ENCODE assay signal across 17 cellular contexts in the genomic region with DNA sequence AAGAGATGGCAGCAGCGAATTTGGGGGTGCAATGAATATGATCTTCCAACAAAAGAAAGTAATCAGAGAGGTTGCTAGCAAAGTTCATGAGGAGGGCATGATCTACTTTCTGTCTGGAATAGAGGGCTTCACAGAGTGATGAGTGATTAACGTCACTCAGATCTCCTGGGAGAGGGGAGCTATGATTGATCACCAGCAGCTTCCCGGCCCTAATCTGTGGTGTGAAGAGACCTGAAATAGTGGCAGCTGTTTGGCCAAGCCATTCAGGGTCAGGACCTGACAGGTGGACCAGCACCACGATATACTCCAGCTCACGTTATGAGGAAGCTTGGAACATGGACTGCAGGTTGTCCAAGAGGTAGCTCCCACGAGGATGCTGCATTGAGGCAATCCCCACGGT. TPM values are rescaled to one million over a fixed set of nuclear protein-coding genes. Genes with fewer than 3 reads are reported as not detected.
DNase-seq lines count a peak whose midpoint lies in the region; ATAC-seq and TF ChIP-seq lines count a peak whose summit lies in the region.
"Had no signal": no experiment of that assay in that cellular context is flagged by ENCODE, and none has a peak within 500 bp of the region (broad histone marks: within the 10 kb centered on the region; RNA-seq: fewer than 3 reads in every experiment).

No MANE protein-coding gene starts in this region.

- TF ChIP-seq RAD21 in IMR-90 (IDR thresholded peaks at IDR 0.05; ENCODE audit: low read length), result no peak

- ATAC-seq in IMR-90 (ENCODE audit: low read depth) (no peak), lung (ENCODE audit: insufficient read depth, low FRiP score) (no peak), aorta (ENCODE audit: low FRiP score) (no peak)
- ATAC-seq: GM12878, GM23338, HCT116 had no signal

- H3K4ac ChIP-seq in IMR-90 (ENCODE audit: low read depth, low read length), result no peak overlapping the region

- no TSS peak for BruUV-seq in IMR-90 (replicated peaks; lab: Mats Ljungman, UMichigan)

- 40% methylated on average over 3 of the region's 7 CpGs; no CpG with 5 or more reads in 1 of the 2 experiments for WGBS in IMR-90 (ENCODE audit: extremely low coverage in 2 of 2, insufficient read length in 1 of 2), 2 experiments
- 80 to 89% methylated on average over 7 of the region's 7 CpGs for WGBS in lung, 2 donors
- WGBS in aorta, 2 donors, result 62 to 66% methylated on average over 7 of the region's 7 CpGs

- H3K9me3 ChIP-seq in IMR-90 (ENCODE audit: control insufficient read depth, insufficient read depth, low read length) (0 out of 2 replicates have a peak, but pooled peaks cover 3% of the 10 kb centered on the region), WERI-Rb-1 (ENCODE audit: severe bottlenecking) (no peaks in the 10 kb centered on the region), lung (ENCODE audit: control insufficient read depth in 2 of 2, insufficient read depth in 1 of 2, low read length in 1 of 2) (no peaks in the 10 kb centered on the region), aorta (ENCODE audit: control insufficient read depth, low read length) (no peaks in the 10 kb centered on the region)

- H2AK5ac ChIP-seq in IMR-90 (ENCODE audit: low read depth, low read length), result no peak overlapping the region

- no peak overlapping the region for H2BK20ac ChIP-seq in IMR-90 (ENCODE audit: low read depth, low read length)

- H4K20me1 ChIP-seq in IMR-90 (ENCODE audit: insufficient read depth, low read length), result no peaks in the 10 kb centered on the region

- CTCF ChIA-PET in IMR-90 (lab: Yijun Ruan, JAX), result no interaction called here

- H4K5ac ChIP-seq in IMR-90 (ENCODE audit: low read depth, low read length), result no peak overlapping the region

- H3K56ac ChIP-seq in IMR-90 (ENCODE audit: extremely low read depth, insufficient read depth, low read length), result no peak overlapping the region

- no peak overlapping the region for H2AK9ac ChIP-seq in IMR-90 (replicated peaks; ENCODE audit: low read depth, low read length, poor library complexity)

- H3K4me3 ChIP-seq in IMR-90 (ENCODE audit: insufficient read depth, low read depth, low read length), result no peak overlapping the region
- no peak overlapping the region for H3K4me3 ChIP-seq in WERI-Rb-1 (ENCODE audit: low read depth, low read length)
- H3K4me3 ChIP-seq in lung, result peak overlapping the region; percentile 8
- no peak overlapping the region for H3K4me3 ChIP-seq in aorta (ENCODE audit: low read length in 2 of 2)
- H3K4me3 ChIP-seq: GM12878, GM23338 had no signal

- no peak overlapping the region for H3K4me2 ChIP-seq in IMR-90 (ENCODE audit: low read depth, low read length)
- H3K4me2 ChIP-seq: GM23338 had no signal

- in situ Hi-C loops in IMR-90 (cut with MboI; ENCODE audit: low sequenced_read_pairs), result no loop called here

- no peak overlapping the region for H3K27ac ChIP-seq in IMR-90 (ENCODE audit: insufficient read depth, low read length)
- no peak overlapping the region for H3K27ac ChIP-seq in WERI-Rb-1
- H3K27ac ChIP-seq in lung (ENCODE audit: low read depth in 1 of 2, low read length in 1 of 2), result no peak overlapping the region
- no peak overlapping the region for H3K27ac ChIP-seq in aorta (ENCODE audit: low read depth in 1 of 2, low read length in 2 of 2)

- no peaks in the 10 kb centered on the region for H3K36me3 ChIP-seq in IMR-90 (ENCODE audit: control insufficient read depth, insufficient read depth, low read length)
- H3K36me3 ChIP-seq in WERI-Rb-1, result no peaks in the 10 kb centered on the region
- no peaks in the 10 kb centered on the region for H3K36me3 ChIP-seq in lung (ENCODE audit: control insufficient read depth in 2 of 2, insufficient read depth in 2 of 2, low read length in 2 of 2)
- H3K36me3 ChIP-seq in aorta (ENCODE audit: control insufficient read depth in 1 of 2, insufficient read depth in 2 of 2, low read length in 1 of 2), result no peaks in the 10 kb centered on the region

- H3K9ac ChIP-seq in IMR-90 (ENCODE audit: low read depth, low read length), result no peak overlapping the region

- POLR2A ChIA-PET in IMR-90 (lab: Charles Lee; ENCODE audit: unreplicated experiment), result no interaction called here

- H2BK15ac ChIP-seq in IMR-90 (ENCODE audit: low read depth, low read length), result no peak overlapping the region

- no peaks in the 10 kb centered on the region for H3K4me1 ChIP-seq in IMR-90 (ENCODE audit: control insufficient read depth, insufficient read depth, low read length)
- no peaks in the 10 kb centered on the region for H3K4me1 ChIP-seq in lung (ENCODE audit: control insufficient read depth in 2 of 2, insufficient read depth in 2 of 2, low read length in 2 of 2)
- no peaks in the 10 kb centered on the region for H3K4me1 ChIP-seq in aorta (ENCODE audit: control insufficient read depth in 1 of 2, insufficient read depth in 2 of 2, low read length in 2 of 2)

- dilution Hi-C loops in IMR-90 (cut with HindIII; ENCODE audit: low sequenced_read_pairs, unreplicated experiment), result no loop called here

- no peak for TF ChIP-seq POLR2A in IMR-90 (IDR thresholded peaks at IDR 0.05; ENCODE audit: low read depth, low read length)

- H3K9me1 ChIP-seq in IMR-90 (ENCODE audit: insufficient read depth, low read length), result peaks cover 5% of the 10 kb centered on the region; the same call in 1 of the 2 replicates

- no peak overlapping the region for H3K18ac ChIP-seq in IMR-90 (ENCODE audit: low read depth, low read length)

- no peak overlapping the region for H3K14ac ChIP-seq in IMR-90 (replicated peaks; ENCODE audit: low read depth, low read length)

- no peak overlapping the region for H2BK120ac ChIP-seq in IMR-90 (ENCODE audit: low read depth, low read length)

- TF ChIP-seq CTCF in IMR-90 (conservative IDR thresholded peaks at IDR 0.05; ENCODE audit: low read depth, low read length) (no peak), WERI-Rb-1 (IDR thresholded peaks at IDR 0.05; ENCODE audit: low read depth, low read length) (no peak), lung (IDR thresholded peaks at IDR 0.05; ENCODE audit: control extremely low read depth, extremely low read depth) (no peak)

- no peak for DNase-seq in IMR-90
- DNase-seq in WERI-Rb-1, result peak; percentile 82
- no peak for DNase-seq in lung (ENCODE audit: low spot score)
- DNase-seq in aorta, result no peak
- no peak for DNase-seq in DMS153 treated with DMSO at 0.1 percent for 48 hours (lab: John Stamatoyannopoulos, UW; ENCODE audit: unreplicated experiment)
- no peak for DNase-seq in SHP77 (lab: John Stamatoyannopoulos, UW)
- DNase-seq: C1 segment of cervical spinal cord; Calu3; CD4-positive, alpha-beta memory T cell; COR-L47; DMS79; EL; GDM1; H9 had no signal

- intact Hi-C loops in IMR-90 (cut with micrococcal nuclease) (no loop called here), aorta (cut with DNase I) (no loop called here)

- peak overlapping the region; percentile 14 for H2AFZ ChIP-seq in IMR-90 (replicated peaks; ENCODE audit: low read length, poor library complexity)
- H2AFZ ChIP-seq: GM23338 had no signal

- no peak overlapping the region for H2BK5ac ChIP-seq in IMR-90 (ENCODE audit: low read depth, low read length, poor library complexity, severe bottlenecking)

- no peaks in the 10 kb centered on the region for H3K79me1 ChIP-seq in IMR-90 (ENCODE audit: low read depth in 1 of 2, low read length in 2 of 2)

- H3K27me3 ChIP-seq in IMR-90 (ENCODE audit: control insufficient read depth, insufficient read depth, low read length), result peaks cover 50% of the 10 kb centered on the region
- H3K27me3 ChIP-seq in WERI-Rb-1 (ENCODE audit: insufficient read depth, low read depth, severe bottlenecking), result no peaks in the 10 kb centered on the region
- no peaks in the 10 kb centered on the region for H3K27me3 ChIP-seq in lung (ENCODE audit: control insufficient read depth, insufficient read depth)
- H3K27me3 ChIP-seq in aorta (ENCODE audit: control insufficient read depth in 1 of 2, insufficient read depth in 2 of 2, low read length in 1 of 2), result no peaks in the 10 kb centered on the region

- no peak overlapping the region for H3K23ac ChIP-seq in IMR-90 (ENCODE audit: low read depth, low read length)

- H4K8ac ChIP-seq in IMR-90 (ENCODE audit: low read depth in 2 of 2, low read length in 2 of 2), result no peak overlapping the region

- H4K91ac ChIP-seq in IMR-90 (ENCODE audit: insufficient read depth, low read depth, low read length), result no peak overlapping the region

TF ChIP-seq in IMR-90, 13 proteins besides CTCF, POLR2A, EP300 and RAD21:
- TF ChIP-seq RFX5 (IDR thresholded peaks at IDR 0.05; ENCODE audit: low read depth, low read length) (no peak), CHD1 (IDR thresholded peaks at IDR 0.05; ENCODE audit: low read depth, low read length) (no peak)
TF ChIP-seq in IMR-90: peak in this region for 0.

RNA-seq across cellular contexts. Expression of a gene that starts 19.9 kb away (rescaled TPM):
- total RNA-seq in IMR-90 (2012; rRNA removed) (63.1 and 68.0 TPM in 2 replicates), lung (10 to 100 TPM; 55.5 to 63.9 TPM), aorta (10 to 100 TPM; 43.9 to 47.7 TPM)
- polyA plus RNA-seq in IMR-90 (2012; rRNA removed) (52.8 and 56.8 TPM in 2 replicates), lung (10 to 100 TPM; 29.4 to 47.9 TPM), aorta (10 to 100 TPM; 46.9 to 55.7 TPM)
- 20.7 and 41.4 TPM in 2 replicates for polyA plus RNA-seq in IMR-90 (2012; cell fraction: cytosol; rRNA removed)
- polyA plus RNA-seq in IMR-90 (2012; cell fraction: nucleus; rRNA removed; ENCODE audit: low replicate concordance), result 38.3 and 88.4 TPM in 2 replicates

RNA-seq across cellular contexts. Expression of a gene that starts 20.2 kb away (rescaled TPM):
- total RNA-seq in IMR-90 (2012; rRNA removed), result 38.6 and 45.0 TPM in 2 replicates
- polyA plus RNA-seq in IMR-90 (2012; rRNA removed), result 45.7 and 45.9 TPM in 2 replicates
- 34.1 and 36.3 TPM in 2 replicates for polyA plus RNA-seq in IMR-90 (2012; cell fraction: cytosol; rRNA removed)
- polyA plus RNA-seq in IMR-90 (2012; cell fraction: nucleus; rRNA removed; ENCODE audit: low replicate concordance), result 40.4 and 55.5 TPM in 2 replicates
- total RNA-seq in lung, result 10 to 100 TPM; 47.3 to 77.9 TPM
- 10 to 100 TPM; 45.9 to 67.5 TPM for polyA plus RNA-seq in lung
- total RNA-seq in aorta, result 10 to 100 TPM; 41.5 to 53.1 TPM
- 10 to 100 TPM; 33.2 to 76.0 TPM for polyA plus RNA-seq in aorta

RNA-seq across cellular contexts. Expression of a gene that starts 29.1 kb away (rescaled TPM):
- 83.9 and 92.5 TPM in 2 replicates for total RNA-seq in IMR-90 (2012; rRNA removed)
- polyA plus RNA-seq in IMR-90 (2012; rRNA removed), result 80.4 and 82.7 TPM in 2 replicates
- polyA plus RNA-seq in IMR-90 (2012; cell fraction: cytosol; rRNA removed), result 56.1 and 61.2 TPM in 2 replicates
- 21.5 and 56.6 TPM in 2 replicates for polyA plus RNA-seq in IMR-90 (2012; cell fraction: nucleus; rRNA removed; ENCODE audit: low replicate concordance)
- total RNA-seq in lung, result 100 to 1,000 TPM in 1 of 2 donors, 10 to 100 TPM in 1; 96.5 to 119 TPM
- 100 to 1,000 TPM in 1 of 2 donors, 10 to 100 TPM in 1; 95.2 to 125 TPM for polyA plus RNA-seq in lung
- total RNA-seq in aorta, result 10 to 100 TPM; 55.2 to 61.3 TPM
- polyA plus RNA-seq in aorta, result 10 to 100 TPM; 66.2 to 72.4 TPM

RNA-seq across cellular contexts. Expression of a gene that starts 39.0 kb away (rescaled TPM):
- total RNA-seq in IMR-90 (2012; rRNA removed) (3.6 and 5.4 TPM in 2 replicates), lung (1 to 10 TPM; 1.3 to 5.1 TPM), aorta (10 to 100 TPM; 20.2 to 22.7 TPM)
- polyA plus RNA-seq in IMR-90 (2012; rRNA removed) (13.7 and 14.3 TPM in 2 replicates), lung (under 1 TPM; 0.30 to 0.64 TPM), aorta (1 to 10 TPM; 3.3 to 5.9 TPM)
- 6.1 and 8.4 TPM in 2 replicates for polyA plus RNA-seq in IMR-90 (2012; cell fraction: cytosol; rRNA removed)
- polyA plus RNA-seq in IMR-90 (2012; cell fraction: nucleus; rRNA removed; ENCODE audit: low replicate concordance), result 166 and 173 TPM in 2 replicates
- polyA plus RNA-seq: CD4-positive, alpha-beta memory T cell had no signal
